Comparison of ENCODE assay signal across 1 cellular context in the genomic region with DNA sequence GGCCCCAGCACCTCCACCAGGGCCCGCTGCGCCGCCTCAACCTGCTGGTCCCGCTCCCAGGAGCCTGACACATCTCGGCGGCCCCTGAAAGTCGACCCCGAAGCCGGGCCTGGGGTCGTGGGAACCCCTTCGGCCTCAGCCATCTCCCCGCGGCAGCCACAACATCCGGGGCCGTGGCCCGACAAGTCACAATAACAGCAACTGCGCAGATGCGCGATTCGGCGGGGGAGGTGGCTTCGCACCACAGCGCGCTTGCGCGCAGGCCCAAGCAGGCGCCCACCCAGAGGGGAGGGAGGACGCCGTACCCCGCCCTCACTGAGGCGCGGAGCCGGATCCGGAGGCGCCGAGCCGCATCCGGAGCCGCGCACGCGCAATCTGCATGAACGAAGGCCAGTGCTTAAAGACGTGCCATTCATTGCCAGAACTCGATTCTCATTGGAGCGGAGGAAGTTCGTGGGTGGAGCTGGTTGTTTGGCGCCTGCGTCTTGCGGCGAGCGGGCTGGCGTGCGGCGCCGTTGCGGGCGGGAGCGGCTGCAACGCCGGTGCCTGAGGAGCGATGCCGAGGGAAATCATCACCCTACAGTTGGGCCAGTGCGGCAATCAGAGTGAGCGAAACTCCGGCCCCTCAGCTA.
A peak's percentile ranks its signal among the peaks of the same experiment; 100 is the strongest.
TF ChIP-seq lines count a peak whose summit lies in the region.

A gene with protein sequence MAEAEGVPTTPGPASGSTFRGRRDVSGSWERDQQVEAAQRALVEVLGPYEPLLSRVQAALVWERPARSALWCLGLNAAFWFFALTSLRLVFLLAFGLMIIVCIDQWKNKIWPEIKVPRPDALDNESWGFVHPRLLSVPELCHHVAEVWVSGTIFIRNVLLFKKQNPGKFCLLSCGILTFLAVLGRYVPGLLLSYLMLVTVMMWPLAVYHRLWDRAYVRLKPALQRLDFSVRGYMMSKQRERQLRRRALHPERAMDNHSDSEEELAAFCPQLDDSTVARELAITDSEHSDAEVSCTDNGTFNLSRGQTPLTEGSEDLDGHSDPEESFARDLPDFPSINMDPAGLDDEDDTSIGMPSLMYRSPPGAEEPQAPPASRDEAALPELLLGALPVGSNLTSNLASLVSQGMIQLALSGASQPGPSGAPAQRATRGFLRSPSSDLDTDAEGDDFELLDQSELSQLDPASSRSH (minus strand): TSS at position 193 of the 632 bp plus-strand sequence. CDS start 50 bp downstream, at position 143.
A gene (plus strand): TSS at position 502 of the 632 bp plus-strand sequence. CDS start 55 bp downstream, at position 557.

TF ChIP-seq in K562, 482 proteins besides CTCF, POLR2A, EP300 and RAD21 (continued from another document and continues in another):
- TF ChIP-seq, protein P1, sequence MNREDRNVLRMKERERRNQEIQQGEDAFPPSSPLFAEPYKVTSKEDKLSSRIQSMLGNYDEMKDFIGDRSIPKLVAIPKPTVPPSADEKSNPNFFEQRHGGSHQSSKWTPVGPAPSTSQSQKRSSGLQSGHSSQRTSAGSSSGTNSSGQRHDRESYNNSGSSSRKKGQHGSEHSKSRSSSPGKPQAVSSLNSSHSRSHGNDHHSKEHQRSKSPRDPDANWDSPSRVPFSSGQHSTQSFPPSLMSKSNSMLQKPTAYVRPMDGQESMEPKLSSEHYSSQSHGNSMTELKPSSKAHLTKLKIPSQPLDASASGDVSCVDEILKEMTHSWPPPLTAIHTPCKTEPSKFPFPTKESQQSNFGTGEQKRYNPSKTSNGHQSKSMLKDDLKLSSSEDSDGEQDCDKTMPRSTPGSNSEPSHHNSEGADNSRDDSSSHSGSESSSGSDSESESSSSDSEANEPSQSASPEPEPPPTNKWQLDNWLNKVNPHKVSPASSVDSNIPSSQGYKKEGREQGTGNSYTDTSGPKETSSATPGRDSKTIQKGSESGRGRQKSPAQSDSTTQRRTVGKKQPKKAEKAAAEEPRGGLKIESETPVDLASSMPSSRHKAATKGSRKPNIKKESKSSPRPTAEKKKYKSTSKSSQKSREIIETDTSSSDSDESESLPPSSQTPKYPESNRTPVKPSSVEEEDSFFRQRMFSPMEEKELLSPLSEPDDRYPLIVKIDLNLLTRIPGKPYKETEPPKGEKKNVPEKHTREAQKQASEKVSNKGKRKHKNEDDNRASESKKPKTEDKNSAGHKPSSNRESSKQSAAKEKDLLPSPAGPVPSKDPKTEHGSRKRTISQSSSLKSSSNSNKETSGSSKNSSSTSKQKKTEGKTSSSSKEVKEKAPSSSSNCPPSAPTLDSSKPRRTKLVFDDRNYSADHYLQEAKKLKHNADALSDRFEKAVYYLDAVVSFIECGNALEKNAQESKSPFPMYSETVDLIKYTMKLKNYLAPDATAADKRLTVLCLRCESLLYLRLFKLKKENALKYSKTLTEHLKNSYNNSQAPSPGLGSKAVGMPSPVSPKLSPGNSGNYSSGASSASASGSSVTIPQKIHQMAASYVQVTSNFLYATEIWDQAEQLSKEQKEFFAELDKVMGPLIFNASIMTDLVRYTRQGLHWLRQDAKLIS (CRISPR knock-in tag; IDR thresholded peaks at IDR 0.05), result no peak
- TF ChIP-seq, protein P2, sequence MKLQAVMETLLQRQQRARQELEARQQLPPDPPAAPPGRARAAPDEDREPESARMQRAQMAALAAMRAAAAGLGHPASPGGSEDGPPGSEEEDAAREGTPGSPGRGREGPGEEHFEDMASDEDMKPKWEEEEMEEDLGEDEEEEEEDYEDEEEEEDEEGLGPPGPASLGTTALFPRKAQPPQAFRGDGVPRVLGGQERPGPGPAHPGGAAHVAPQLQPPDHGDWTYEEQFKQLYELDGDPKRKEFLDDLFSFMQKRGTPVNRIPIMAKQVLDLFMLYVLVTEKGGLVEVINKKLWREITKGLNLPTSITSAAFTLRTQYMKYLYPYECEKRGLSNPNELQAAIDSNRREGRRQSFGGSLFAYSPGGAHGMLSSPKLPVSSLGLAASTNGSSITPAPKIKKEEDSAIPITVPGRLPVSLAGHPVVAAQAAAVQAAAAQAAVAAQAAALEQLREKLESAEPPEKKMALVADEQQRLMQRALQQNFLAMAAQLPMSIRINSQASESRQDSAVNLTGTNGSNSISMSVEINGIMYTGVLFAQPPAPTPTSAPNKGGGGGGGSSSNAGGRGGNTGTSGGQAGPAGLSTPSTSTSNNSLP (IDR thresholded peaks at IDR 0.05; ENCODE audit: borderline replicate concordance, low read depth, low read length), result no peak
- TF ChIP-seq PHB2 (IDR thresholded peaks at IDR 0.05; ENCODE audit: low read depth) (no peak), SIN3A (IDR thresholded peaks at IDR 0.05; ENCODE audit: borderline replicate concordance in 2 of 2, control insufficient read depth in 1 of 2, low read depth in 2 of 2, low read length in 2 of 2) (peak in 1 of 2 experiments; percentile 89; a peak in 1 of 4 replicates), ZNF174 (CRISPR knock-in tag; IDR thresholded peaks at IDR 0.05) (no peak), BHLHE40 (IDR thresholded peaks at IDR 0.05; ENCODE audit: low read length) (peak; percentile 51; the same call in 1 of the 2 replicates), MYC (IDR thresholded peaks at IDR 0.05; ENCODE audit: low read depth, low read length) (peak; percentile 45; the same call in 1 of the 2 replicates), MYC (CRISPR knock-in tag; IDR thresholded peaks at IDR 0.05; ENCODE audit: borderline replicate concordance, low read depth) (no peak), SPI1 (IDR thresholded peaks at IDR 0.05; ENCODE audit: borderline replicate concordance, low read depth, low read length) (peak; percentile 38; the same call in 1 of the 2 replicates), BMI1 (IDR thresholded peaks at IDR 0.05; ENCODE audit: low read length) (no peak), ZBTB17 (CRISPR knock-in tag; IDR thresholded peaks at IDR 0.05) (no peak), RBFOX2 (IDR thresholded peaks at IDR 0.05; ENCODE audit: low read depth, low read length) (peak; percentile 95), ZC3H11A (IDR thresholded peaks at IDR 0.05; ENCODE audit: low read depth, low read length) (no peak), CCNT2 (IDR thresholded peaks at IDR 0.05; ENCODE audit: borderline replicate concordance, extremely low read depth, insufficient read length, low read depth, low read length) (peak; percentile 91), XRCC5 (IDR thresholded peaks at IDR 0.05; ENCODE audit: low read depth, low read length) (0 out of 2 replicates have a peak, but pooled peaks have one; percentile 17), SUPT5H (IDR thresholded peaks at IDR 0.05) (peak; percentile 91), NRF1 (conservative IDR thresholded peaks at IDR 0.05 in 1 of 2, IDR thresholded peaks at IDR 0.05 in 1 of 2) (peak; percentile 99), ZSCAN29 (IDR thresholded peaks at IDR 0.05) (peak; percentile 69), ZNF133 (CRISPR knock-in tag; IDR thresholded peaks at IDR 0.05) (no peak), TSC22D4 (tag; IDR thresholded peaks at IDR 0.05) (no peak), HDAC8 (tag; IDR thresholded peaks at IDR 0.05) (no peak), ZNF263 (CRISPR knock-in tag; IDR thresholded peaks at IDR 0.05; ENCODE audit: borderline replicate concordance) (no peak), NUFIP1 (IDR thresholded peaks at IDR 0.05; ENCODE audit: partially characterized antibody) (no peak), SIN3B (IDR thresholded peaks at IDR 0.05; ENCODE audit: low read depth) (peak; percentile 56; the same call in 1 of the 2 replicates), MEIS2 (IDR thresholded peaks at IDR 0.05; ENCODE audit: partially characterized antibody) (peak; percentile 92), ZC3H8 (IDR thresholded peaks at IDR 0.05) (no peak), CREB1 (IDR thresholded peaks at IDR 0.05) (no peak), CREB1 (CRISPR knock-in tag; IDR thresholded peaks at IDR 0.05) (peak; percentile 57), ILK (tag; IDR thresholded peaks at IDR 0.05; ENCODE audit: borderline replicate concordance, low read depth) (no peak), ZNF253 (CRISPR knock-in tag; conservative IDR thresholded peaks at IDR 0.05) (no peak), SRSF3 (IDR thresholded peaks at IDR 0.05; ENCODE audit: insufficient read depth, low read length) (no peak), ZFX (CRISPR knock-in tag; IDR thresholded peaks at IDR 0.05) (peak; percentile 76), NR4A1 (CRISPR knock-in tag; IDR thresholded peaks at IDR 0.05) (0 out of 2 replicates have a peak, but pooled peaks have one; percentile 2), NR4A1 (tag; IDR thresholded peaks at IDR 0.05) (no peak), KLF6 (CRISPR knock-in tag; IDR thresholded peaks at IDR 0.05; ENCODE audit: borderline replicate concordance) (no peak), ZNF444 (CRISPR knock-in tag; IDR thresholded peaks at IDR 0.05) (no peak)
- TF ChIP-seq, protein P3, sequence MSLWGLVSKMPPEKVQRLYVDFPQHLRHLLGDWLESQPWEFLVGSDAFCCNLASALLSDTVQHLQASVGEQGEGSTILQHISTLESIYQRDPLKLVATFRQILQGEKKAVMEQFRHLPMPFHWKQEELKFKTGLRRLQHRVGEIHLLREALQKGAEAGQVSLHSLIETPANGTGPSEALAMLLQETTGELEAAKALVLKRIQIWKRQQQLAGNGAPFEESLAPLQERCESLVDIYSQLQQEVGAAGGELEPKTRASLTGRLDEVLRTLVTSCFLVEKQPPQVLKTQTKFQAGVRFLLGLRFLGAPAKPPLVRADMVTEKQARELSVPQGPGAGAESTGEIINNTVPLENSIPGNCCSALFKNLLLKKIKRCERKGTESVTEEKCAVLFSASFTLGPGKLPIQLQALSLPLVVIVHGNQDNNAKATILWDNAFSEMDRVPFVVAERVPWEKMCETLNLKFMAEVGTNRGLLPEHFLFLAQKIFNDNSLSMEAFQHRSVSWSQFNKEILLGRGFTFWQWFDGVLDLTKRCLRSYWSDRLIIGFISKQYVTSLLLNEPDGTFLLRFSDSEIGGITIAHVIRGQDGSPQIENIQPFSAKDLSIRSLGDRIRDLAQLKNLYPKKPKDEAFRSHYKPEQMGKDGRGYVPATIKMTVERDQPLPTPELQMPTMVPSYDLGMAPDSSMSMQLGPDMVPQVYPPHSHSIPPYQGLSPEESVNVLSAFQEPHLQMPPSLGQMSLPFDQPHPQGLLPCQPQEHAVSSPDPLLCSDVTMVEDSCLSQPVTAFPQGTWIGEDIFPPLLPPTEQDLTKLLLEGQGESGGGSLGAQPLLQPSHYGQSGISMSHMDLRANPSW (CRISPR knock-in tag; IDR thresholded peaks at IDR 0.05), result no peak
- TF ChIP-seq, protein P4, sequence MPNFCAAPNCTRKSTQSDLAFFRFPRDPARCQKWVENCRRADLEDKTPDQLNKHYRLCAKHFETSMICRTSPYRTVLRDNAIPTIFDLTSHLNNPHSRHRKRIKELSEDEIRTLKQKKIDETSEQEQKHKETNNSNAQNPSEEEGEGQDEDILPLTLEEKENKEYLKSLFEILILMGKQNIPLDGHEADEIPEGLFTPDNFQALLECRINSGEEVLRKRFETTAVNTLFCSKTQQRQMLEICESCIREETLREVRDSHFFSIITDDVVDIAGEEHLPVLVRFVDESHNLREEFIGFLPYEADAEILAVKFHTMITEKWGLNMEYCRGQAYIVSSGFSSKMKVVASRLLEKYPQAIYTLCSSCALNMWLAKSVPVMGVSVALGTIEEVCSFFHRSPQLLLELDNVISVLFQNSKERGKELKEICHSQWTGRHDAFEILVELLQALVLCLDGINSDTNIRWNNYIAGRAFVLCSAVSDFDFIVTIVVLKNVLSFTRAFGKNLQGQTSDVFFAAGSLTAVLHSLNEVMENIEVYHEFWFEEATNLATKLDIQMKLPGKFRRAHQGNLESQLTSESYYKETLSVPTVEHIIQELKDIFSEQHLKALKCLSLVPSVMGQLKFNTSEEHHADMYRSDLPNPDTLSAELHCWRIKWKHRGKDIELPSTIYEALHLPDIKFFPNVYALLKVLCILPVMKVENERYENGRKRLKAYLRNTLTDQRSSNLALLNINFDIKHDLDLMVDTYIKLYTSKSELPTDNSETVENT (CRISPR knock-in tag; IDR thresholded peaks at IDR 0.05), result peak; percentile 82; the same call in 1 of the 2 replicates
- TF ChIP-seq, protein P5, sequence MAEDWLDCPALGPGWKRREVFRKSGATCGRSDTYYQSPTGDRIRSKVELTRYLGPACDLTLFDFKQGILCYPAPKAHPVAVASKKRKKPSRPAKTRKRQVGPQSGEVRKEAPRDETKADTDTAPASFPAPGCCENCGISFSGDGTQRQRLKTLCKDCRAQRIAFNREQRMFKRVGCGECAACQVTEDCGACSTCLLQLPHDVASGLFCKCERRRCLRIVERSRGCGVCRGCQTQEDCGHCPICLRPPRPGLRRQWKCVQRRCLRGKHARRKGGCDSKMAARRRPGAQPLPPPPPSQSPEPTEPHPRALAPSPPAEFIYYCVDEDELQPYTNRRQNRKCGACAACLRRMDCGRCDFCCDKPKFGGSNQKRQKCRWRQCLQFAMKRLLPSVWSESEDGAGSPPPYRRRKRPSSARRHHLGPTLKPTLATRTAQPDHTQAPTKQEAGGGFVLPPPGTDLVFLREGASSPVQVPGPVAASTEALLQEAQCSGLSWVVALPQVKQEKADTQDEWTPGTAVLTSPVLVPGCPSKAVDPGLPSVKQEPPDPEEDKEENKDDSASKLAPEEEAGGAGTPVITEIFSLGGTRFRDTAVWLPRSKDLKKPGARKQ (CRISPR knock-in tag; IDR thresholded peaks at IDR 0.05), result no peak
- TF ChIP-seq, protein P6, sequence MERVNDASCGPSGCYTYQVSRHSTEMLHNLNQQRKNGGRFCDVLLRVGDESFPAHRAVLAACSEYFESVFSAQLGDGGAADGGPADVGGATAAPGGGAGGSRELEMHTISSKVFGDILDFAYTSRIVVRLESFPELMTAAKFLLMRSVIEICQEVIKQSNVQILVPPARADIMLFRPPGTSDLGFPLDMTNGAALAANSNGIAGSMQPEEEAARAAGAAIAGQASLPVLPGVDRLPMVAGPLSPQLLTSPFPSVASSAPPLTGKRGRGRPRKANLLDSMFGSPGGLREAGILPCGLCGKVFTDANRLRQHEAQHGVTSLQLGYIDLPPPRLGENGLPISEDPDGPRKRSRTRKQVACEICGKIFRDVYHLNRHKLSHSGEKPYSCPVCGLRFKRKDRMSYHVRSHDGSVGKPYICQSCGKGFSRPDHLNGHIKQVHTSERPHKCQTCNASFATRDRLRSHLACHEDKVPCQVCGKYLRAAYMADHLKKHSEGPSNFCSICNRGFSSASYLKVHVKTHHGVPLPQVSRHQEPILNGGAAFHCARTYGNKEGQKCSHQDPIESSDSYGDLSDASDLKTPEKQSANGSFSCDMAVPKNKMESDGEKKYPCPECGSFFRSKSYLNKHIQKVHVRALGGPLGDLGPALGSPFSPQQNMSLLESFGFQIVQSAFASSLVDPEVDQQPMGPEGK (CRISPR knock-in tag; IDR thresholded peaks at IDR 0.05; ENCODE audit: borderline replicate concordance), result no peak
